In genomic region chr10:5959116-5959515, GRCh38 we compare ENCODE assay signal across 17 cellular contexts. TPM values are rescaled to one million over a fixed set of nuclear protein-coding genes. Genes with fewer than 3 reads are reported as not detected.
DNase-seq lines count a peak whose midpoint lies in the region; ATAC-seq and TF ChIP-seq lines count a peak whose summit lies in the region.
"Had no signal": no experiment of that assay in that cellular context is flagged by ENCODE, and none has a peak within 500 bp of the region (broad histone marks: within the 10 kb centered on the region; RNA-seq: fewer than 3 reads in every experiment).

No MANE protein-coding gene starts in this region.

- TF ChIP-seq POLR2A in sigmoid colon (IDR thresholded peaks at IDR 0.05), result no peak

- no peaks in the 10 kb centered on the region for H3K27me3 Mint-ChIP-seq in H9 (ENCODE audit: low read depth)
- no peaks in the 10 kb centered on the region for H3K27me3 Mint-ChIP-seq in endodermal cell (ENCODE audit: insufficient read depth)
- H3K27me3 Mint-ChIP-seq in T-helper 2 cell treated with Interferon-gamma antibody and Interleukin-4, amounts not matched to agents 5 μg/mL and 100 μg/mL, for 36 hours (ENCODE audit: low read depth), result no peaks in the 10 kb centered on the region
- H3K27me3 Mint-ChIP-seq in activated T-helper 1 cell treated with anti-CD3 and anti-CD28 coated beads, Interleukin-12 subunit alpha, Interleukin-12 subunit beta, Interleukin-2, Interleukin-4 antibody, amounts not matched to agents 30 ng/mL and 10 ng/mL and 1 ng/mL, durations not matched to agents 14 hours and 24 hours and 36 hours (ENCODE audit: insufficient read depth), result no peaks in the 10 kb centered on the region

- H3K27ac Mint-ChIP-seq in H9 (no peak overlapping the region), endodermal cell (no peak overlapping the region)
- H3K27ac Mint-ChIP-seq in T-helper 2 cell treated with Interferon-gamma antibody and Interleukin-4, amounts not matched to agents 5 μg/mL and 100 μg/mL, for 36 hours, result no peak overlapping the region
- H3K27ac Mint-ChIP-seq in activated T-helper 1 cell treated with anti-CD3 and anti-CD28 coated beads, Interleukin-12 subunit alpha, Interleukin-12 subunit beta, Interleukin-2, Interleukin-4 antibody, amounts not matched to agents 30 ng/mL and 10 ng/mL and 1 ng/mL, durations not matched to agents 14 hours and 24 hours and 36 hours, result no peak overlapping the region

- H3K23me2 ChIP-seq in H9 (ENCODE audit: insufficient read length, low read depth, low read length, poor library complexity, severe bottlenecking), result no peaks in the 10 kb centered on the region

- peaks cover 6% of the 10 kb centered on the region; the same call in 1 of the 2 replicates for H3F3A ChIP-seq in PC-9 (ENCODE audit: insufficient read depth, low read depth)

- H3K4me3 Mint-ChIP-seq in H9 (no peak overlapping the region), endodermal cell (no peak overlapping the region)
- H3K4me3 Mint-ChIP-seq in T-helper 2 cell treated with Interferon-gamma antibody and Interleukin-4, amounts not matched to agents 5 μg/mL and 100 μg/mL, for 36 hours, result no peak overlapping the region
- H3K4me3 Mint-ChIP-seq in activated T-helper 1 cell treated with anti-CD3 and anti-CD28 coated beads, Interleukin-12 subunit alpha, Interleukin-12 subunit beta, Interleukin-2, Interleukin-4 antibody, amounts not matched to agents 30 ng/mL and 10 ng/mL and 1 ng/mL, durations not matched to agents 14 hours and 24 hours and 36 hours, result no peak overlapping the region
- H3K4me3 Mint-ChIP-seq: CD14-positive monocyte had no signal

- H3K4me1 Mint-ChIP-seq in H9, result peaks cover 3 to 5% of the 10 kb centered on the region in 2 experiments; a peak in 2 of 4 replicates
- H3K4me1 Mint-ChIP-seq in endodermal cell, result no peaks in the 10 kb centered on the region
- peaks cover 3% of the 10 kb centered on the region for H3K4me1 Mint-ChIP-seq in T-helper 2 cell treated with Interferon-gamma antibody and Interleukin-4, amounts not matched to agents 5 μg/mL and 100 μg/mL, for 36 hours (ENCODE audit: low read depth)
- H3K4me1 Mint-ChIP-seq in activated T-helper 1 cell treated with anti-CD3 and anti-CD28 coated beads, Interleukin-12 subunit alpha, Interleukin-12 subunit beta, Interleukin-2, Interleukin-4 antibody, amounts not matched to agents 30 ng/mL and 10 ng/mL and 1 ng/mL, durations not matched to agents 14 hours and 24 hours and 36 hours (ENCODE audit: low read depth), result no peaks in the 10 kb centered on the region
- H3K4me1 Mint-ChIP-seq: CD14-positive monocyte had no signal

- no peak overlapping the region for H3K9ac ChIP-seq in H9 (ENCODE audit: extremely low read depth, insufficient read length, low read length)
- no peak overlapping the region for H3K9ac ChIP-seq in endodermal cell (ENCODE audit: extremely low read depth, low read length, poor library complexity, severe bottlenecking)

- peak; percentile 20 for DNase-seq in H9
- DNase-seq in PC-9, result peak in 1 of 2 experiments; percentile 46
- DNase-seq in endodermal cell, result peak; percentile 28
- DNase-seq in sigmoid colon, result peak; percentile 37
- DNase-seq in T-helper 2 cell treated with Interferon-gamma antibody and Interleukin-4, amounts not matched to agents 5 μg/mL and 100 μg/mL, for 36 hours (ENCODE audit: low spot score), result no peak
- DNase-seq in activated T-helper 1 cell treated with anti-CD3 and anti-CD28 coated beads, Interleukin-12 subunit alpha, Interleukin-12 subunit beta, Interleukin-2, Interleukin-4 antibody, amounts not matched to agents 30 ng/mL and 10 ng/mL and 1 ng/mL, durations not matched to agents 14 hours and 24 hours and 36 hours (ENCODE audit: low spot score), result no peak
- DNase-seq: AML-193, KBM-7, MV-4-11, NCI-H1436, NCI-H2029, NCI-H446 treated with DMSO at 0.1 percent for 48 hours, OCI-M1 had no signal

- BruUV-seq in PC-9 (replicated peaks; lab: Mats Ljungman, UMichigan), result TSS peak; percentile 91

- no peak overlapping the region for H3T11ph ChIP-seq in H9 (ENCODE audit: low read length)

- no peak for ATAC-seq in GM19035 (IDR thresholded peaks at IDR 0.05; ENCODE audit: unreplicated experiment)

- H3K18ac ChIP-seq in H9 (ENCODE audit: insufficient read length, low read depth, low read length), result no peak overlapping the region

- H2BK5ac ChIP-seq in H9 (ENCODE audit: insufficient read length, low read length), result no peak overlapping the region

- intact Hi-C loops in PC-9 (cut with micrococcal nuclease; ENCODE audit: unreplicated experiment), result loop anchor here (2.0 kb wide), 1 partner anchor 18 kb away; the partner anchor contains the start of gene IL15RA
- intact Hi-C loops in sigmoid colon (cut with DNase I), result no loop called here
- intact Hi-C loops in activated T-helper 1 cell treated with anti-CD3 and anti-CD28 coated beads, Interleukin-12 subunit alpha, Interleukin-12 subunit beta, Interleukin-2, Interleukin-4 antibody, amounts not matched to agents 30 ng/mL and 10 ng/mL and 1 ng/mL, durations not matched to agents 14 hours and 24 hours and 36 hours (cut with micrococcal nuclease), result no loop called here

- no peaks in the 10 kb centered on the region for H3K36me3 Mint-ChIP-seq in H9 (ENCODE audit: insufficient read depth in 1 of 3, low read depth in 3 of 3)
- no peaks in the 10 kb centered on the region for H3K36me3 Mint-ChIP-seq in endodermal cell (ENCODE audit: low read depth)
- H3K36me3 Mint-ChIP-seq in T-helper 2 cell treated with Interferon-gamma antibody and Interleukin-4, amounts not matched to agents 5 μg/mL and 100 μg/mL, for 36 hours (ENCODE audit: low read depth), result peaks cover 37% of the 10 kb centered on the region
- H3K36me3 Mint-ChIP-seq in activated T-helper 1 cell treated with anti-CD3 and anti-CD28 coated beads, Interleukin-12 subunit alpha, Interleukin-12 subunit beta, Interleukin-2, Interleukin-4 antibody, amounts not matched to agents 30 ng/mL and 10 ng/mL and 1 ng/mL, durations not matched to agents 14 hours and 24 hours and 36 hours (ENCODE audit: low read depth), result peaks cover 31% of the 10 kb centered on the region

- TF ChIP-seq CTCF in H9 (conservative IDR thresholded peaks at IDR 0.05), result no peak
- TF ChIP-seq CTCF in PC-9 (conservative IDR thresholded peaks at IDR 0.05), result no peak
- no peak for TF ChIP-seq CTCF in endodermal cell (conservative IDR thresholded peaks at IDR 0.05)
- no peak for TF ChIP-seq CTCF in sigmoid colon (IDR thresholded peaks at IDR 0.05)

- H3K4me1 ChIP-seq in H9 (ENCODE audit: insufficient read depth, low read length) (no peaks in the 10 kb centered on the region; the same call in 1 of the 2 replicates), PC-9 (replicated peaks; ENCODE audit: insufficient read depth) (peaks cover 20% of the 10 kb centered on the region), endodermal cell (ENCODE audit: control insufficient read depth, insufficient read depth, low read length) (no peaks in the 10 kb centered on the region), sigmoid colon (no peaks in the 10 kb centered on the region)
- H3K4me1 ChIP-seq: Caco-2, SJSA1 had no signal

- H3K36me3 ChIP-seq in PC-9 (ENCODE audit: low read depth) (no peaks in the 10 kb centered on the region), endodermal cell (ENCODE audit: control insufficient read depth, insufficient read depth, low read length) (no peaks in the 10 kb centered on the region), sigmoid colon (peaks cover 0 to 10% (median 0%) of the 10 kb centered on the region in 4 donors)
- H3K36me3 ChIP-seq: SJSA1 had no signal

- no peak overlapping the region for H2BK12ac ChIP-seq in H9 (ENCODE audit: insufficient read length, low read depth, low read length)

- no peak overlapping the region for H4K8ac ChIP-seq in H9 (replicated peaks; ENCODE audit: insufficient read length, low read depth, low read length)

- POLR2A ChIA-PET in PC-9 (lab: Charles Lee; ENCODE audit: unreplicated experiment), result interaction anchor here (0.5 to 1.0 kb wide), 5 partner anchors 12 to 1169 kb away, joined by 3 to 22 read pairs (median 3); no protein-coding TSS in a partner anchor

- H3K4me3 ChIP-seq in PC-9, result no peak overlapping the region
- no peak overlapping the region for H3K4me3 ChIP-seq in endodermal cell (ENCODE audit: low read length)
- H3K4me3 ChIP-seq in sigmoid colon, result no peak overlapping the region
- H3K4me3 ChIP-seq: SJSA1 had no signal

- no peaks in the 10 kb centered on the region for H4K20me1 ChIP-seq in H9 (ENCODE audit: control insufficient read depth, insufficient read depth, insufficient read length)
- H4K20me1 ChIP-seq in PC-9 (ENCODE audit: insufficient read depth), result no peaks in the 10 kb centered on the region

- H2AK5ac ChIP-seq in H9 (ENCODE audit: insufficient read length, low read length), result no peak overlapping the region

- no peak overlapping the region for H2AFZ ChIP-seq in H9 (ENCODE audit: low read length)
- no peak overlapping the region for H2AFZ ChIP-seq in PC-9

- H4K5ac ChIP-seq in H9 (ENCODE audit: insufficient read length, low read depth, low read length), result no peak overlapping the region

- no peaks in the 10 kb centered on the region for H3K79me2 ChIP-seq in H9 (ENCODE audit: insufficient read depth, low read length)
- H3K79me2 ChIP-seq in PC-9 (ENCODE audit: low read depth), result no peaks in the 10 kb centered on the region

- H2BK120ac ChIP-seq in H9 (ENCODE audit: low read depth, low read length, poor library complexity, severe bottlenecking), result no peak overlapping the region

- H3K9me3 ChIP-seq in H9 (ENCODE audit: control insufficient read depth, low read depth, low read length) (no peaks in the 10 kb centered on the region), PC-9 (ENCODE audit: insufficient read depth, low read depth) (no peaks in the 10 kb centered on the region), endodermal cell (ENCODE audit: control insufficient read depth, low read length) (no peaks in the 10 kb centered on the region), sigmoid colon (no peaks in the 10 kb centered on the region)
- H3K9me3 ChIP-seq: Caco-2, SJSA1 had no signal

- no peak overlapping the region for H2BK15ac ChIP-seq in H9 (ENCODE audit: low read depth, low read length)

- CTCF ChIA-PET in PC-9 (lab: Charles Lee), result no interaction called here

- H3K56ac ChIP-seq in H9 (ENCODE audit: insufficient read length, low read depth, low read length), result no peak overlapping the region

- no peak overlapping the region for H4K91ac ChIP-seq in H9 (ENCODE audit: insufficient read length, low read depth, low read length)

- no peaks in the 10 kb centered on the region for H3K79me1 ChIP-seq in H9 (ENCODE audit: insufficient read depth, low read depth, low read length, poor library complexity, severe bottlenecking)

- H3K27me3 ChIP-seq in H9 (ENCODE audit: insufficient read depth, low read length) (no peaks in the 10 kb centered on the region), PC-9 (ENCODE audit: insufficient read depth, low read depth) (no peaks in the 10 kb centered on the region), endodermal cell (ENCODE audit: control insufficient read depth, insufficient read depth, low read length, poor library complexity, severe bottlenecking) (no peaks in the 10 kb centered on the region), sigmoid colon (no peaks in the 10 kb centered on the region)

- H3K23ac ChIP-seq in H9 (ENCODE audit: insufficient read length, low read depth, low read length), result no peak overlapping the region

- no peak overlapping the region for H3K4ac ChIP-seq in H9 (ENCODE audit: low read depth, low read length)

- H3K4me2 ChIP-seq in H9 (ENCODE audit: insufficient read depth, insufficient read length, low read length) (no peak overlapping the region), PC-9 (peak overlapping the region; percentile 36)

- H2BK20ac ChIP-seq in H9 (ENCODE audit: low read depth, low read length, poor library complexity, severe bottlenecking), result no peak overlapping the region

- TF ChIP-seq EP300 in sigmoid colon (IDR thresholded peaks at IDR 0.05), result no peak

- no peak overlapping the region for H3K27ac ChIP-seq in H9 (ENCODE audit: insufficient read length, low read depth, low read length)
- peak overlapping the region; percentile 78 for H3K27ac ChIP-seq in PC-9
- no peak overlapping the region for H3K27ac ChIP-seq in endodermal cell (ENCODE audit: low read depth, low read length)
- H3K27ac ChIP-seq in sigmoid colon, result no peak overlapping the region
- H3K27ac ChIP-seq: SJSA1 had no signal

- no peak overlapping the region for H3K14ac ChIP-seq in H9 (ENCODE audit: insufficient read depth, low read length)

- H3K9me2 ChIP-seq in PC-9 (ENCODE audit: insufficient read depth), result no peaks in the 10 kb centered on the region

- H3K9me3 Mint-ChIP-seq in H9 (no peaks in the 10 kb centered on the region), endodermal cell (no peaks in the 10 kb centered on the region)
- no peaks in the 10 kb centered on the region for H3K9me3 Mint-ChIP-seq in T-helper 2 cell treated with Interferon-gamma antibody and Interleukin-4, amounts not matched to agents 5 μg/mL and 100 μg/mL, for 36 hours
- no peaks in the 10 kb centered on the region for H3K9me3 Mint-ChIP-seq in activated T-helper 1 cell treated with anti-CD3 and anti-CD28 coated beads, Interleukin-12 subunit alpha, Interleukin-12 subunit beta, Interleukin-2, Interleukin-4 antibody, amounts not matched to agents 30 ng/mL and 10 ng/mL and 1 ng/mL, durations not matched to agents 14 hours and 24 hours and 36 hours
- H3K9me3 Mint-ChIP-seq: CD14-positive monocyte had no signal

- WGBS in H9 (ENCODE audit: extremely low coverage, insufficient read length, low lambda C conversion rate), result no CpG with 5 or more reads among the region's 5 CpGs
- 87 to 92% methylated on average over 5 of the region's 5 CpGs for WGBS in endodermal cell (ENCODE audit: insufficient coverage in 1 of 2, insufficient read length in 1 of 2), 2 experiments
- 69 to 88% methylated on average over 5 of the region's 5 CpGs for WGBS in sigmoid colon, 2 donors

RNA-seq across cellular contexts. Expression of gene IL15RA, which starts 18.2 kb away (rescaled TPM):
- total RNA-seq in H9 (2021) (0.18 and 0.31 TPM in 2 replicates), PC-9 (2021) (15.5 TPM in 2 replicates), endodermal cell (under 1 TPM; 0.35 to 0.37 TPM), sigmoid colon (10 to 100 TPM; 11.0 to 16.4 (median 13.9) TPM)
- polyA plus RNA-seq in endodermal cell (2013, experiment 1 of 2), result not detected
- not detected for polyA plus RNA-seq in endodermal cell (2013, experiment 2 of 2)
- polyA plus RNA-seq in sigmoid colon, result 10 to 100 TPM in 2 of 3 donors, 1 to 10 TPM in 1; 5.5 to 23.7 (median 16.8) TPM
- total RNA-seq in activated T-helper 1 cell treated with anti-CD3 and anti-CD28 coated beads, Interleukin-12 subunit alpha, Interleukin-12 subunit beta, Interleukin-2, Interleukin-4 antibody, amounts not matched to agents 30 ng/mL and 10 ng/mL and 1 ng/mL, durations not matched to agents 14 hours and 24 hours and 36 hours, result 23.4 and 24.4 TPM in 2 replicates

Comparison
In these comparisons a context has a peak if more than half of its experiments do, and no peak if none do; other contexts are left out.
1. DNase-seq: peak in H9 (single experiment), endodermal cell (single experiment) and sigmoid colon (single experiment); none in T-helper 2 cell treated with Interferon-gamma antibody and Interleukin-4, amounts not matched to agents 5 μg/mL and 100 μg/mL, for 36 hours (single experiment) and activated T-helper 1 cell treated with anti-CD3 and anti-CD28 coated beads, Interleukin-12 subunit alpha, Interleukin-12 subunit beta, Interleukin-2, Interleukin-4 antibody, amounts not matched to agents 30 ng/mL and 10 ng/mL and 1 ng/mL, durations not matched to agents 14 hours and 24 hours and 36 hours (single experiment).